In the genomic region with DNA sequence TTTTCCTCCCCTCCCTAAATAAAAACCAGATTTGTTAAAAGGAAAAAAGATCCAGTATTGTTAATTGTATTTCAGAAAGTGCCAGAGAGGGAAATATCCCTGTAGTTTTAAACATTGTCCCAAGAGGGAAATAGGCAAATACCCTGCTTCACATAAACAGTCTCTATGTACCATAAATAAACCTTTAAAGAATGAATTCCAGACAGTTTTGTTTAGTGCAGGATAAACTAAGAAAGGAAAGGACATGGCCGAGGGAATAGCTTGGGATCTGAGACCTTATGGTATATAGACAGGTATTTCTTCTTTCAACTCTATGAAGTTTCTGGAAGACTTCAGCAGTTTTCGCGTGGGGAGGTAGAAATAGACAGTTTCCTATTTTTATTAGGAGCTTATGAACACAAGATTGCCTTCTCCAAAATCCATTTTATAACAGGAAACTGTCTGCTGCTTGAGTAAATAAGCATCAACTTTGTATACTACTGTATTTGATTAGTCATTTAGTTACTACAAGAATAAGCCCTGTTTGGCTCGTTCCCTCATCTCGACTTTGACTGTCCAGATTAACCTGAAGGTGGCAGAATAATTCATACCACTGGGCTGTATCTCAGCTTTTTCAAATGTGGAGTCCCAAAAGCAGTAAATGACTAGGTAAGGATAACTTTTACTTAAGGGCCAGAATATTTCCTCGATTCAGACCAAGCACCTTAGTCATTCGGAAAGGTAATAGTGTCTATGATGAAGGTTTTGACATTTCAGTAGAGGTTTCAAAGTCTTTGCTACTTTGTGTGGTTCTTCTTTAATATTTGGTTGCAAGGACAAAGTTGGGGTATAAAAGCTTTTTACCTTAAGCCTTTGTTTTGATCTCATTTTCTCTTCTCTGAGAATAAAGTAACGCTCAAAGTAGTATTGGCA, we compare ENCODE assay signal across 9 cellular contexts.
DNase-seq lines count a peak whose midpoint lies in the region; ATAC-seq and TF ChIP-seq lines count a peak whose summit lies in the region.
"Had no signal": no experiment of that assay in that cellular context is flagged by ENCODE, and none has a peak within 500 bp of the region (broad histone marks: within the 10 kb centered on the region; RNA-seq: fewer than 3 reads in every experiment).

No MANE protein-coding gene starts in this region.

- no peak overlapping the region for H2AFZ ChIP-seq in IMR-90 (replicated peaks; ENCODE audit: low read length, poor library complexity)

- peak overlapping the region; percentile 55 for H3K23ac ChIP-seq in IMR-90 (ENCODE audit: low read depth, low read length)

- ATAC-seq in IMR-90 (ENCODE audit: low read depth) (peak; percentile 86), lung (ENCODE audit: insufficient read depth, low FRiP score) (peak; percentile 50)

- peak; percentile 77 for DNase-seq in BJ (ENCODE audit: low read depth)
- DNase-seq in IMR-90: peak; percentile 84
- peak; percentile 69 to 78 for DNase-seq in cardiac fibroblast (ENCODE audit: low read depth in 2 of 2)
- DNase-seq in lung (ENCODE audit: low spot score): no peak
- no peak for DNase-seq in activated T-helper 1 cell treated with anti-CD3 and anti-CD28 coated beads, Interleukin-12 subunit alpha, Interleukin-12 subunit beta, Interleukin-2, Interleukin-4 antibody, amounts not matched to agents 30 ng/mL and 10 ng/mL and 1 ng/mL, durations not matched to agents 14 hours and 24 hours and 36 hours (ENCODE audit: low spot score)
- no peak for DNase-seq in NCI-H1436 treated with DMSO at 0.1 percent for 48 hours (lab: John Stamatoyannopoulos, UW)
- DNase-seq in GOT3 (lab: John Stamatoyannopoulos, UW): no peak

- no TSS peak for BruUV-seq in IMR-90 (replicated peaks; lab: Mats Ljungman, UMichigan)

- peak overlapping the region; percentile 90 for H2BK20ac ChIP-seq in IMR-90 (ENCODE audit: low read depth, low read length)

- peak overlapping the region; percentile 97 for H2BK15ac ChIP-seq in IMR-90 (ENCODE audit: low read depth, low read length)

- H3K56ac ChIP-seq in IMR-90 (ENCODE audit: extremely low read depth, insufficient read depth, low read length): peak overlapping the region; percentile 36

- H3K36me3 ChIP-seq in BJ (ENCODE audit: control insufficient read depth, insufficient read depth, low read length): peaks cover 3% of the 10 kb centered on the region
- peaks cover 17% of the 10 kb centered on the region for H3K36me3 ChIP-seq in IMR-90 (ENCODE audit: control insufficient read depth, insufficient read depth, low read length)
- peaks cover 12 to 29% of the 10 kb centered on the region in 2 donors for H3K36me3 ChIP-seq in lung (ENCODE audit: control insufficient read depth in 2 of 2, insufficient read depth in 2 of 2, low read length in 2 of 2)
- H3K36me3 ChIP-seq in urinary bladder (ENCODE audit: insufficient read depth): no peaks in the 10 kb centered on the region

- in situ Hi-C loops in IMR-90 (cut with MboI; ENCODE audit: low sequenced_read_pairs): loop anchor here (25.0 kb wide), 1 partner anchor 205 kb away; a partner anchor contains a TSS

- peaks cover 55% of the 10 kb centered on the region for H3K36me3 Mint-ChIP-seq in activated T-helper 1 cell treated with anti-CD3 and anti-CD28 coated beads, Interleukin-12 subunit alpha, Interleukin-12 subunit beta, Interleukin-2, Interleukin-4 antibody, amounts not matched to agents 30 ng/mL and 10 ng/mL and 1 ng/mL, durations not matched to agents 14 hours and 24 hours and 36 hours (ENCODE audit: low read depth)

- H3K79me1 ChIP-seq in IMR-90 (ENCODE audit: low read depth in 1 of 2, low read length in 2 of 2): peaks cover 0 to 3% of the 10 kb centered on the region in 2 experiments; a peak in 1 of 4 replicates

- H3K14ac ChIP-seq in IMR-90 (replicated peaks; ENCODE audit: low read depth, low read length): peak overlapping the region; percentile 78; the same call in 1 of the 2 replicates

- H3K4me1 Mint-ChIP-seq in activated T-helper 1 cell treated with anti-CD3 and anti-CD28 coated beads, Interleukin-12 subunit alpha, Interleukin-12 subunit beta, Interleukin-2, Interleukin-4 antibody, amounts not matched to agents 30 ng/mL and 10 ng/mL and 1 ng/mL, durations not matched to agents 14 hours and 24 hours and 36 hours (ENCODE audit: low read depth): peaks cover 26% of the 10 kb centered on the region

- peak overlapping the region; percentile 100; the same call in 1 of the 2 replicates for H3K18ac ChIP-seq in IMR-90 (ENCODE audit: low read depth, low read length)

- no peaks in the 10 kb centered on the region; the same call in 1 of the 2 replicates for H3K9me3 ChIP-seq in IMR-90 (ENCODE audit: control insufficient read depth, insufficient read depth, low read length)
- H3K9me3 ChIP-seq in lung (ENCODE audit: control insufficient read depth in 2 of 2, insufficient read depth in 1 of 2, low read length in 1 of 2): peaks cover 0 to 2% of the 10 kb centered on the region in 2 donors

- dilution Hi-C loops in IMR-90 (cut with HindIII; ENCODE audit: low sequenced_read_pairs, unreplicated experiment): no loop called here

- CTCF ChIA-PET in BJ (lab: Yijun Ruan, JAX): interaction anchor here (0.7 to 1.7 kb wide), 14 partner anchors 10 to 252 kb away, joined by 3 to 6 read pairs (median 4); a partner anchor contains a TSS
- CTCF ChIA-PET in IMR-90 (lab: Yijun Ruan, JAX): interaction anchor here (0.8 to 1.6 kb wide), 12 partner anchors 10 to 252 kb away, joined by 3 to 4 read pairs (median 3); no protein-coding TSS in a partner anchor

- WGBS in IMR-90 (ENCODE audit: extremely low coverage in 2 of 2, insufficient read length in 1 of 2), 2 experiments: 88% methylated on average over 2 of the region's 8 CpGs; no CpG with 5 or more reads in 1 of the 2 experiments
- WGBS in lung, 2 donors: 42 to 59% methylated on average over 8 of the region's 8 CpGs
- WGBS in urinary bladder: 35% methylated on average over 8 of the region's 8 CpGs

- H3K4me2 ChIP-seq in IMR-90 (ENCODE audit: low read depth, low read length): peak overlapping the region; percentile 83

- peak overlapping the region; percentile 80; the same call in 1 of the 2 replicates for H3K4ac ChIP-seq in IMR-90 (ENCODE audit: low read depth, low read length)

- TF ChIP-seq POLR2A in IMR-90 (IDR thresholded peaks at IDR 0.05; ENCODE audit: low read depth, low read length): no peak

- H2BK120ac ChIP-seq in IMR-90 (ENCODE audit: low read depth, low read length): peak overlapping the region; percentile 86

- no peaks in the 10 kb centered on the region for H3K27me3 Mint-ChIP-seq in activated T-helper 1 cell treated with anti-CD3 and anti-CD28 coated beads, Interleukin-12 subunit alpha, Interleukin-12 subunit beta, Interleukin-2, Interleukin-4 antibody, amounts not matched to agents 30 ng/mL and 10 ng/mL and 1 ng/mL, durations not matched to agents 14 hours and 24 hours and 36 hours (ENCODE audit: insufficient read depth)

- peak overlapping the region; percentile 39; the same call in 1 of the 2 replicates for H3K9ac ChIP-seq in IMR-90 (ENCODE audit: low read depth, low read length)

- peaks cover 22% of the 10 kb centered on the region for H3K4me1 ChIP-seq in IMR-90 (ENCODE audit: control insufficient read depth, insufficient read depth, low read length)
- H3K4me1 ChIP-seq in lung (ENCODE audit: control insufficient read depth in 2 of 2, insufficient read depth in 2 of 2, low read length in 2 of 2): peaks cover 9 to 18% of the 10 kb centered on the region in 2 donors
- no peaks in the 10 kb centered on the region for H3K4me1 ChIP-seq in urinary bladder (ENCODE audit: insufficient read depth)

- peak overlapping the region; percentile 26; the same call in 1 of the 2 replicates for H4K5ac ChIP-seq in IMR-90 (ENCODE audit: low read depth, low read length)

- H4K8ac ChIP-seq in IMR-90 (ENCODE audit: low read depth in 2 of 2, low read length in 2 of 2): peak overlapping the region; percentile 35 to 79; a peak in 3 of 4 replicates

- peak; percentile 44 for TF ChIP-seq CTCF in BJ (IDR thresholded peaks at IDR 0.05; ENCODE audit: insufficient read depth, low read depth, low read length)
- peak; percentile 51 for TF ChIP-seq CTCF in IMR-90 (conservative IDR thresholded peaks at IDR 0.05; ENCODE audit: low read depth, low read length)
- peak; percentile 50 for TF ChIP-seq CTCF in cardiac fibroblast (IDR thresholded peaks at IDR 0.05; ENCODE audit: low read depth, low read length)
- peak; percentile 10 for TF ChIP-seq CTCF in lung (IDR thresholded peaks at IDR 0.05; ENCODE audit: control extremely low read depth, extremely low read depth)

- H2AK5ac ChIP-seq in IMR-90 (ENCODE audit: low read depth, low read length): 0 out of 2 replicates have a peak overlapping the region, but pooled peaks have one; percentile 61

- no peaks in the 10 kb centered on the region for H4K20me1 ChIP-seq in IMR-90 (ENCODE audit: insufficient read depth, low read length)

- H3K27ac ChIP-seq in IMR-90 (ENCODE audit: insufficient read depth, low read length): peak overlapping the region; percentile 61; the same call in 1 of the 2 replicates
- H3K27ac ChIP-seq in lung (ENCODE audit: low read depth in 1 of 2, low read length in 1 of 2): peak overlapping the region in 1 of 2 donors; percentile 40
- peak overlapping the region; percentile 6 for H3K27ac ChIP-seq in urinary bladder (ENCODE audit: low read depth)
- H3K27ac ChIP-seq: HL-60 had no signal

- POLR2A ChIA-PET in BJ (lab: Charles Lee) (interaction anchor here (0.6 kb wide), 1 partner anchor 71 kb away, joined by 3 read pairs; no protein-coding TSS in a partner anchor), IMR-90 (lab: Charles Lee; ENCODE audit: unreplicated experiment) (no interaction called here)

- peak overlapping the region; percentile 80 for H2BK5ac ChIP-seq in IMR-90 (ENCODE audit: low read depth, low read length, poor library complexity, severe bottlenecking)

- peak; percentile 66 for TF ChIP-seq RAD21 in IMR-90 (IDR thresholded peaks at IDR 0.05; ENCODE audit: low read length)

- H3K9me1 ChIP-seq in IMR-90 (ENCODE audit: insufficient read depth, low read length): peaks cover 11% of the 10 kb centered on the region

- no peak overlapping the region for H3K4me3 Mint-ChIP-seq in activated T-helper 1 cell treated with anti-CD3 and anti-CD28 coated beads, Interleukin-12 subunit alpha, Interleukin-12 subunit beta, Interleukin-2, Interleukin-4 antibody, amounts not matched to agents 30 ng/mL and 10 ng/mL and 1 ng/mL, durations not matched to agents 14 hours and 24 hours and 36 hours

- H3K4me3 ChIP-seq in BJ (ENCODE audit: low read depth, low read length) (no peak overlapping the region), IMR-90 (ENCODE audit: insufficient read depth, low read depth, low read length) (no peak overlapping the region), cardiac fibroblast (replicated peaks in 1 of 2; ENCODE audit: low read depth in 2 of 2, low read length in 2 of 2) (no peak overlapping the region), lung (no peak overlapping the region), urinary bladder (ENCODE audit: low read depth, low read length) (no peak overlapping the region)

- no peak overlapping the region for H3K27ac Mint-ChIP-seq in activated T-helper 1 cell treated with anti-CD3 and anti-CD28 coated beads, Interleukin-12 subunit alpha, Interleukin-12 subunit beta, Interleukin-2, Interleukin-4 antibody, amounts not matched to agents 30 ng/mL and 10 ng/mL and 1 ng/mL, durations not matched to agents 14 hours and 24 hours and 36 hours

- peaks cover 16% of the 10 kb centered on the region for H3K9me3 Mint-ChIP-seq in activated T-helper 1 cell treated with anti-CD3 and anti-CD28 coated beads, Interleukin-12 subunit alpha, Interleukin-12 subunit beta, Interleukin-2, Interleukin-4 antibody, amounts not matched to agents 30 ng/mL and 10 ng/mL and 1 ng/mL, durations not matched to agents 14 hours and 24 hours and 36 hours

- H2AK9ac ChIP-seq in IMR-90 (replicated peaks; ENCODE audit: low read depth, low read length, poor library complexity): no peak overlapping the region

- H3K27me3 ChIP-seq in BJ (ENCODE audit: control insufficient read depth, insufficient read depth, low read length): no peaks in the 10 kb centered on the region
- H3K27me3 ChIP-seq in IMR-90 (ENCODE audit: control insufficient read depth, insufficient read depth, low read length): no peaks in the 10 kb centered on the region
- no peaks in the 10 kb centered on the region for H3K27me3 ChIP-seq in lung (ENCODE audit: control insufficient read depth, insufficient read depth)

- H4K91ac ChIP-seq in IMR-90 (ENCODE audit: insufficient read depth, low read depth, low read length): peak overlapping the region; percentile 53

- intact Hi-C loops in IMR-90 (cut with micrococcal nuclease): loop anchor here (1.0 to 5.0 kb wide), 3 partner anchors 55 to 212 kb away; no protein-coding TSS in a partner anchor
- intact Hi-C loops in activated T-helper 1 cell treated with anti-CD3 and anti-CD28 coated beads, Interleukin-12 subunit alpha, Interleukin-12 subunit beta, Interleukin-2, Interleukin-4 antibody, amounts not matched to agents 30 ng/mL and 10 ng/mL and 1 ng/mL, durations not matched to agents 14 hours and 24 hours and 36 hours (cut with micrococcal nuclease): loop anchor here (1.0 to 2.0 kb wide), 2 partner anchors 41 to 212 kb away; no protein-coding TSS in a partner anchor

Comparison
In these comparisons a context has a peak if more than half of its experiments do, and no peak if none do; other contexts are left out.
1. DNase-seq: peak in BJ (single experiment), IMR-90 (single experiment) and cardiac fibroblast (2 of 2); none in lung (single experiment), activated T-helper 1 cell treated with anti-CD3 and anti-CD28 coated beads, Interleukin-12 subunit alpha, Interleukin-12 subunit beta, Interleukin-2, Interleukin-4 antibody, amounts not matched to agents 30 ng/mL and 10 ng/mL and 1 ng/mL, durations not matched to agents 14 hours and 24 hours and 36 hours (single experiment), NCI-H1436 treated with DMSO at 0.1 percent for 48 hours (single experiment) and GOT3 (single experiment).
2. Peak in every context shown above with its lines, with median percentiles within 50 percentile points of each other: CTCF ChIP-seq.